11 cellular contexts compared by ENCODE assay signal in genomic region chr14:50303744-50304471, GRCh38. TPM values are rescaled to one million over a fixed set of nuclear protein-coding genes. Genes with fewer than 3 reads are reported as not detected.
DNase-seq lines count a peak whose midpoint lies in the region; ATAC-seq lines count a peak whose summit lies in the region.
"Had no signal": no experiment of that assay in that cellular context is flagged by ENCODE, and none has a peak within 500 bp of the region (broad histone marks: within the 10 kb centered on the region; RNA-seq: fewer than 3 reads in every experiment).

No MANE protein-coding gene starts in this region.

- no peak overlapping the region for H3K23ac ChIP-seq in mesenchymal stem cell (ENCODE audit: low read length in 2 of 2)

- H3K4ac ChIP-seq in mesenchymal stem cell (ENCODE audit: low read depth in 1 of 2, low read length in 2 of 2), result no peak overlapping the region

- H2BK5ac ChIP-seq in mesenchymal stem cell (ENCODE audit: low read depth, low read length, poor library complexity, severe bottlenecking), result no peak overlapping the region

- ATAC-seq in GM21447 (IDR thresholded peaks at IDR 0.05; ENCODE audit: unreplicated experiment) (no peak), HG02970 (IDR thresholded peaks at IDR 0.05; ENCODE audit: low FRiP score, unreplicated experiment) (no peak), HG03097 (IDR thresholded peaks at IDR 0.05; ENCODE audit: low FRiP score, unreplicated experiment) (no peak), HG03571 (IDR thresholded peaks at IDR 0.05; ENCODE audit: unreplicated experiment) (no peak)
- ATAC-seq: sciatic nerve had no signal

- H3K18ac ChIP-seq in mesenchymal stem cell (ENCODE audit: low read depth in 1 of 2, low read length in 2 of 2), result no peak overlapping the region

- peaks cover 0 to 3% of the 10 kb centered on the region in 2 experiments for H3K36me3 ChIP-seq in mesenchymal stem cell (ENCODE audit: control insufficient read depth in 1 of 2, insufficient read depth in 2 of 2, low read depth in 1 of 2, low read length in 2 of 2)

- H3K9ac ChIP-seq in mesenchymal stem cell (ENCODE audit: low read length), result no peak overlapping the region

- H3K4me2 ChIP-seq in mesenchymal stem cell (ENCODE audit: low read length, poor library complexity, severe bottlenecking), result no peak overlapping the region

- H2BK12ac ChIP-seq in mesenchymal stem cell (ENCODE audit: low read length in 2 of 2), result no peak overlapping the region

- no peak overlapping the region for H4K91ac ChIP-seq in mesenchymal stem cell (ENCODE audit: low read length)

- DNase-seq in DMS79 (lab: John Stamatoyannopoulos, UW) (peak; percentile 45), NCI-H510A (lab: John Stamatoyannopoulos, UW) (peak; percentile 5), cerebellar cortex (ENCODE audit: low spot score) (peak; percentile 27), mesenchymal stem cell (peak; percentile 45)
- DNase-seq: HCEC 1CT, islet precursor cell had no signal

- no peaks in the 10 kb centered on the region for H3K4me1 ChIP-seq in mesenchymal stem cell (ENCODE audit: control insufficient read depth, insufficient read depth, low read depth, low read length)

- H3K27ac ChIP-seq in mesenchymal stem cell (ENCODE audit: low read length, poor library complexity, severe bottlenecking), result no peak overlapping the region

- H2AFZ ChIP-seq in mesenchymal stem cell (ENCODE audit: low read depth, low read length), result no peak overlapping the region

- 97% methylated on average over 6 of the region's 8 CpGs for WGBS in mesenchymal stem cell

- no peaks in the 10 kb centered on the region for H3K9me3 ChIP-seq in mesenchymal stem cell (ENCODE audit: control insufficient read depth, low read length)

- H3K79me1 ChIP-seq in mesenchymal stem cell (replicated peaks; ENCODE audit: low read length, poor library complexity, severe bottlenecking), result peaks cover 9% of the 10 kb centered on the region

- H4K8ac ChIP-seq in mesenchymal stem cell (ENCODE audit: low read length), result no peak overlapping the region

- H3K4me3 ChIP-seq in mesenchymal stem cell (ENCODE audit: insufficient read depth in 1 of 2, low read depth in 1 of 2, low read length in 2 of 2), result no peak overlapping the region

- no peak overlapping the region for H2AK5ac ChIP-seq in mesenchymal stem cell (ENCODE audit: low read length, severe bottlenecking)

- no peak overlapping the region for H2BK15ac ChIP-seq in mesenchymal stem cell (ENCODE audit: low read depth, poor library complexity, severe bottlenecking)

- no peak overlapping the region for H2BK120ac ChIP-seq in mesenchymal stem cell (ENCODE audit: low read depth, low read length)

- no peaks in the 10 kb centered on the region for H3K27me3 ChIP-seq in mesenchymal stem cell (ENCODE audit: control insufficient read depth in 1 of 2, insufficient read depth in 1 of 2, low read length in 2 of 2)

- H3K14ac ChIP-seq in mesenchymal stem cell (ENCODE audit: low read length in 2 of 2), result no peak overlapping the region

RNA-seq across cellular contexts. Expression of gene L2HGDH, which starts 8.1 kb away (rescaled TPM):
- 2.1 TPM for polyA plus RNA-seq in mesenchymal stem cell (2013, experiment 1 of 2)
- 2.5 TPM for polyA plus RNA-seq in mesenchymal stem cell (2013, experiment 2 of 2)

RNA-seq across cellular contexts. Expression of gene DMAC2L, which starts 8.2 kb away (rescaled TPM):
- polyA plus RNA-seq in mesenchymal stem cell (2013, experiment 1 of 2), result 6.5 TPM
- polyA plus RNA-seq in mesenchymal stem cell (2013, experiment 2 of 2), result 7.1 TPM
